ENCODE assay signal across 23 cellular contexts in the genomic region with DNA sequence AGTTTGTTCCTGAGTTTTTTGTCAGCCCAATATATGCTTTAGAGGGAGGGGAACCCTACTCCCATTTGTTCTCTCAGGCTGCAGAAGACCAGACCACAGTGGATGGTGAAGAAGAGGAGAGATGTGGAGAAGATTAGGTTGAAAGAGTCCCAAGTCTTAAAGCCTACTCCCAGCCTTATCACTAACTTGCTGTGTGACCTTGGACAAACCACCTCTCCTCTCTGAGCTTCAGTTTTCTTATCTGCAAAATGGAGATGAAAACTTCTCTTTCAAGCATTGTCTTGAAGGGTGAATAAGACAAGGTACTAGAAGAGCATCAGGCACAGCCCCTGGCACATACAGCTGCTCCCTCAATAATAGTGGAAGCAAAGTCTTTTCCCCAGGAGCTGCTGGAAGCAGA. TPM values are rescaled to one million over a fixed set of nuclear protein-coding genes. Genes with fewer than 3 reads are reported as not detected.
DNase-seq lines count a peak whose midpoint lies in the region; ATAC-seq and TF ChIP-seq lines count a peak whose summit lies in the region.
"Had no signal": no experiment of that assay in that cellular context is flagged by ENCODE, and none has a peak within 500 bp of the region (broad histone marks: within the 10 kb centered on the region; RNA-seq: fewer than 3 reads in every experiment).

No MANE protein-coding gene starts in this region.

- POLR2A ChIA-PET in Panc1 (lab: Charles Lee) = no interaction called here

- H2AFZ ChIP-seq in neuronal stem cell (ENCODE audit: low read length) = no peak overlapping the region

- H3K9me3 Mint-ChIP-seq in Calu3 (ENCODE audit: low read depth, unreplicated experiment) = no peaks in the 10 kb centered on the region
- H3K9me3 Mint-ChIP-seq: CD4-positive, alpha-beta memory T cell; GM23338 had no signal

- H3K4me1 ChIP-seq in Panc1 (ENCODE audit: control insufficient read depth, insufficient read depth, low read length) (peaks cover 55% of the 10 kb centered on the region), neuronal stem cell (ENCODE audit: control insufficient read depth in 2 of 2, insufficient read depth in 1 of 2, low read depth in 1 of 2, low read length in 2 of 2) (peaks cover 11 to 35% of the 10 kb centered on the region in 2 donors)

- H3K27ac ChIP-seq in Panc1 (ENCODE audit: low read length) (peak overlapping the region; percentile 93), epithelial cell of prostate (peak overlapping the region; percentile 88), neuronal stem cell (replicated peaks; ENCODE audit: low read length) (no peak overlapping the region)
- H3K27ac ChIP-seq: SK-N-MC had no signal

- ATAC-seq in Panc1 (no peak), HG03439 (IDR thresholded peaks at IDR 0.05; ENCODE audit: unreplicated experiment) (no peak)

- DNase-seq in Calu3 = no peak
- no peak for DNase-seq in Panc1 (ENCODE audit: low read depth, low spot score)
- DNase-seq in epithelial cell of prostate (ENCODE audit: low read depth, low spot score) = no peak
- no peak for DNase-seq in neuronal stem cell (ENCODE audit: low spot score)
- no peak for DNase-seq in mucosa of gallbladder (ENCODE audit: low spot score)
- DNase-seq in islet precursor cell = no peak
- DNase-seq: C1 segment of cervical spinal cord; CD4-positive, alpha-beta memory T cell; COR-L47; KG1; MM.1S; NCI-H2029; NCI-H446 treated with DMSO at 0.1 percent for 48 hours; NCI-H526; NCI-H82; NK-92 treated with Interleukin-12 subunit alpha and Interleukin-12 subunit beta, amount 100 ng/mL, for 24 hours; SIG-M5 had no signal

- no peak overlapping the region for H3K14ac ChIP-seq in neuronal stem cell (ENCODE audit: low read length)

- H3K27ac Mint-ChIP-seq in Calu3 (ENCODE audit: unreplicated experiment) = peak overlapping the region; percentile 93

- no peak overlapping the region for H2BK5ac ChIP-seq in neuronal stem cell (ENCODE audit: low read length)

- H3K9ac ChIP-seq in neuronal stem cell (ENCODE audit: low read depth, low read length, poor library complexity) = no peak overlapping the region

- H3K9me3 ChIP-seq in Panc1 (ENCODE audit: control insufficient read depth, insufficient read depth, low read depth, low read length) = no peaks in the 10 kb centered on the region
- H3K9me3 ChIP-seq in neuronal stem cell (replicated peaks in 1 of 2; ENCODE audit: control insufficient read depth in 2 of 2, insufficient read depth in 1 of 2, low read depth in 1 of 2, low read length in 2 of 2) = no peaks in the 10 kb centered on the region
- H3K9me3 ChIP-seq: HAP-1 had no signal

- H2BK12ac ChIP-seq in neuronal stem cell (ENCODE audit: low read length) = no peak overlapping the region

- no peak overlapping the region for H3K4me2 ChIP-seq in neuronal stem cell (ENCODE audit: insufficient read depth, low read length, poor library complexity, severe bottlenecking)

- H3K27me3 ChIP-seq in Panc1 (ENCODE audit: control insufficient read depth, insufficient read depth, low read length) (no peaks in the 10 kb centered on the region), neuronal stem cell (ENCODE audit: control insufficient read depth in 3 of 3, insufficient read depth in 3 of 3, low read depth in 1 of 3, low read length in 3 of 3) (peaks cover 0 to 78% (median 0%) of the 10 kb centered on the region in 3 experiments)

- TF ChIP-seq CTCF in Calu3 (IDR thresholded peaks at IDR 0.05; ENCODE audit: unreplicated experiment) (no peak), Panc1 (IDR thresholded peaks at IDR 0.05) (no peak)

- H2BK120ac ChIP-seq in neuronal stem cell (ENCODE audit: low read depth, low read length) = peak overlapping the region; percentile 25

- H3K4me3 ChIP-seq in Panc1 (ENCODE audit: low read depth in 2 of 2, low read length in 2 of 2) = no peak overlapping the region
- no peak overlapping the region for H3K4me3 ChIP-seq in neuronal stem cell (ENCODE audit: low read length in 2 of 2)
- H3K4me3 ChIP-seq: GM12878, HAP-1, SK-N-MC had no signal

- no peaks in the 10 kb centered on the region for H3K36me3 ChIP-seq in Panc1 (ENCODE audit: control insufficient read depth, insufficient read depth, low read length)
- no peaks in the 10 kb centered on the region for H3K36me3 ChIP-seq in neuronal stem cell (replicated peaks in 1 of 2; ENCODE audit: control insufficient read depth in 2 of 2, insufficient read depth in 2 of 2, low read length in 2 of 2)
- H3K36me3 ChIP-seq: HAP-1 had no signal

- H4K91ac ChIP-seq in neuronal stem cell (ENCODE audit: low read depth, low read length, poor library complexity) = no peak overlapping the region

- no peak overlapping the region for H4K8ac ChIP-seq in neuronal stem cell (ENCODE audit: low read depth, low read length)

- peaks cover 78% of the 10 kb centered on the region for H3K4me1 Mint-ChIP-seq in Calu3 (ENCODE audit: low read depth, unreplicated experiment)

- CTCF ChIA-PET in Calu3 (lab: Charles Lee) (interaction anchor here (1.0 to 1.6 kb wide), 7 partner anchors 8 to 321 kb away, joined by 3 to 15 read pairs (median 5); partner anchors contain the start of genes AATF and MRM1), Panc1 (lab: Charles Lee) (no interaction called here)

- in situ Hi-C loops in Panc1 (cut with HindIII; ENCODE audit: low pct_unique_long_range_greater_than_20kb, low sequenced_read_pairs) = no loop called here

- intact Hi-C loops in Calu3 (cut with micrococcal nuclease; ENCODE audit: unreplicated experiment) (loop anchor here (5.0 kb wide), 1 partner anchor 70 kb away; no protein-coding TSS in a partner anchor), Panc1 (cut with micrococcal nuclease; ENCODE audit: unreplicated experiment) (no loop called here)

- H3K36me3 Mint-ChIP-seq in Calu3 (ENCODE audit: insufficient read depth, unreplicated experiment) = peaks cover 23% of the 10 kb centered on the region
- H3K36me3 Mint-ChIP-seq: CD4-positive, alpha-beta memory T cell had no signal

- no TSS peak for BruUV-seq in Calu3 (replicated peaks; lab: Mats Ljungman, UMichigan)
- BruUV-seq in Panc1 (replicated peaks; lab: Mats Ljungman, UMichigan) = no TSS peak

- H3K27me3 Mint-ChIP-seq in Calu3 (ENCODE audit: unreplicated experiment) = no peaks in the 10 kb centered on the region

- no peak overlapping the region for H3K4ac ChIP-seq in neuronal stem cell (ENCODE audit: low read length)

- no peak overlapping the region for H2AK5ac ChIP-seq in neuronal stem cell (ENCODE audit: low read depth, low read length)

- no peak overlapping the region for H3K23ac ChIP-seq in neuronal stem cell (ENCODE audit: low read depth, low read length, poor library complexity)

- no peaks in the 10 kb centered on the region for H3K79me1 ChIP-seq in neuronal stem cell (ENCODE audit: low read depth, low read length)

- H3K4me3 Mint-ChIP-seq in Calu3 (ENCODE audit: low read depth, unreplicated experiment) = no peak overlapping the region
- H3K4me3 Mint-ChIP-seq: CD4-positive, alpha-beta memory T cell had no signal

- H3K18ac ChIP-seq in neuronal stem cell (ENCODE audit: low read length) = no peak overlapping the region

- no peak overlapping the region for H2BK15ac ChIP-seq in neuronal stem cell (ENCODE audit: low read length)

RNA-seq across cellular contexts. Expression of gene LHX1, which starts 15.1 kb away (rescaled TPM):
- 0.35 and 1.4 TPM in 2 replicates for total RNA-seq in Calu3 (2022)
- total RNA-seq in Panc1 (2021; ENCODE audit: unreplicated experiment) = 8.6 TPM
- 4.4 TPM for polyA plus RNA-seq in Panc1 (2012; ENCODE audit: insufficient read length)
- polyA plus RNA-seq in neuronal stem cell (2013, experiment 1 of 2) = 0.04 TPM
- 0.06 TPM for polyA plus RNA-seq in neuronal stem cell (2013, experiment 2 of 2)
- total RNA-seq in mucosa of gallbladder = not detected
- total RNA-seq: A673; CD4-positive, alpha-beta memory T cell; GM12878 had no signal
- polyA plus RNA-seq: CD4-positive, alpha-beta memory T cell; GM12878 had no signal

RNA-seq across cellular contexts. Expression of gene AATF, which starts 26.6 kb away (rescaled TPM):
- total RNA-seq in Calu3 (2022) (186 and 209 TPM in 2 replicates), Panc1 (2021; ENCODE audit: unreplicated experiment) (58.1 TPM), mucosa of gallbladder (39.6 TPM)
- polyA plus RNA-seq in Panc1 (2012; ENCODE audit: insufficient read length) = 63.6 TPM
- 58.6 TPM for polyA plus RNA-seq in neuronal stem cell (2013, experiment 1 of 2)
- 62.9 TPM for polyA plus RNA-seq in neuronal stem cell (2013, experiment 2 of 2)
